In genomic region chr20:18093388-18093787, GRCh38 we compare ENCODE assay signal across 25 cellular contexts. TPM values are rescaled to one million over a fixed set of nuclear protein-coding genes. Genes with fewer than 3 reads are reported as not detected.
"Had no signal": no experiment of that assay in that cellular context is flagged by ENCODE, and none has a peak within 500 bp of the region (broad histone marks: within the 10 kb centered on the region; RNA-seq: fewer than 3 reads in every experiment).

No MANE protein-coding gene starts in this region.

- H3K9me3 ChIP-seq: SK-N-SH had no signal

- H3K9me3 Mint-ChIP-seq: IgD-negative memory B cell had no signal

- H3K27ac ChIP-seq: KMS-11, RWPE1 had no signal

- H3K4me2 ChIP-seq: KMS-11, SK-N-SH had no signal

- H3K4me1 Mint-ChIP-seq: IgD-negative memory B cell had no signal

- FAIRE-seq: K562 had no signal

- DNase-seq: Kasumi-1, MV-4-11, NCI-H1048, NCI-H1105, NCI-H1417 treated with DMSO at 0.1 percent for 48 hours, NCI-H1694 treated with DMSO at 0.1 percent for 48 hours, NCI-H1930, NCI-H2081, NCI-H2107, NCI-H2227 treated with DMSO at 0.1 percent for 48 hours, NCI-H524, NCI-H69, NCI-H774, PC-3, SHP77, SW 1271 had no signal

- H3K9ac ChIP-seq: KMS-11, SK-N-SH had no signal

- H3K4me3 ChIP-seq: K562 had no signal

- ATAC-seq: K562, Panc1, PC-3 had no signal

RNA-seq across cellular contexts. Expression of gene OVOL2, which starts 35.7 kb away (rescaled TPM):
- total RNA-seq: K562, NCI-H460, OCI-LY7, SK-MEL-5 had no signal
- polyA plus RNA-seq: IgD-negative memory B cell, K562, SK-N-SH had no signal
